ENCODE assay signal across 33 cellular contexts in genomic region chr5:135279328-135279727, GRCh38.
"Had no signal": no experiment of that assay in that cellular context is flagged by ENCODE, and none has a peak within 500 bp of the region (broad histone marks: within the 10 kb centered on the region; RNA-seq: fewer than 3 reads in every experiment).

No MANE protein-coding gene starts in this region.

- H3K27ac ChIP-seq: adrenal gland, ascending aorta, body of pancreas, brain microvascular endothelial cell, breast epithelium, cardiac muscle cell had no signal

- H3K4me3 ChIP-seq: adrenal gland, ascending aorta, body of pancreas, breast epithelium, cardiac muscle cell had no signal

- FAIRE-seq: astrocyte, bronchial epithelial cell, colon had no signal

- ATAC-seq: activated naive CD4-positive, alpha-beta T cell treated with anti-CD3 and anti-CD28 coated beads, Interleukin-2, amount 50 U/mL, for 72 hours; activated naive CD8-positive, alpha-beta T cell treated with anti-CD3 and anti-CD28 coated beads, Interleukin-2, amount 50 U/mL, for 24 hours; activated T-cell treated with anti-CD3 and anti-CD28 coated beads, Interleukin-2, amount 50 U/mL, for 4 hours; activated T-cell treated with anti-CD3 and anti-CD28 coated beads, Interleukin-2, amount 50 U/mL, for 72 hours; activated T-helper 17 cell treated with anti-CD3 and anti-CD28 coated beads, Interleukin-2, amount 50 U/mL, for 72 hours; body of pancreas had no signal

- H3K9me3 ChIP-seq: adrenal gland, ascending aorta, body of pancreas, breast epithelium had no signal

- H3K36me3 ChIP-seq: adrenal gland, ascending aorta, brain microvascular endothelial cell, breast epithelium, cardiac muscle cell had no signal

- DNase-seq: activated effector memory CD4-positive, alpha-beta T cell treated with anti-CD3 and anti-CD28 coated beads, Interleukin-2, amount 50 U/mL, for 16 hours; activated effector memory CD4-positive, alpha-beta T cell treated with Interleukin-2 at 50 U/mL for 16 hours; activated gamma-delta T cell; activated gamma-delta T cell treated with Interleukin-2 at 50 U/mL for 16 hours; activated naive CD4-positive, alpha-beta T cell; activated naive CD4-positive, alpha-beta T cell treated with anti-CD3 and anti-CD28 coated beads for 36 hours; activated naive CD4-positive, alpha-beta T cell treated with anti-CD3 and anti-CD28 coated beads, Interleukin-2, amount 10 ng/mL, durations not matched to agents 7 days and 5 days; activated naive CD4-positive, alpha-beta T cell treated with anti-CD3 and anti-CD28 coated beads, Interleukin-2, amount 50 U/mL, for 16 hours; activated naive CD4-positive, alpha-beta T cell treated with Interleukin-2 at 50 U/mL for 16 hours; activated naive CD8-positive, alpha-beta T cell treated with anti-CD3 and anti-CD28 coated beads for 36 hours; activated naive CD8-positive, alpha-beta T cell treated with anti-CD3 and anti-CD28 coated beads, Interleukin-2, amount 10 ng/mL, durations not matched to agents 7 days and 5 days; activated naive CD8-positive, alpha-beta T cell treated with anti-CD3 and anti-CD28 coated beads, Interleukin-2, amount 50 U/mL, for 24 hours; activated T-cell treated with anti-CD3 and anti-CD28 coated beads, Interleukin-2, amount 50 U/mL, for 4 hours; activated T-cell treated with anti-CD3 and anti-CD28 coated beads, Interleukin-2, amount 50 U/mL, for 48 hours; activated T-cell treated with anti-CD3 and anti-CD28 coated beads, Interleukin-2, amount 50 U/mL, for 72 hours; adrenal gland; amniotic stem cell; amygdala; anterior cingulate cortex; aorta; body of pancreas; brain microvascular endothelial cell; caudate nucleus; central memory CD4-positive, alpha-beta T cell; cerebellar nuclear complex had no signal

- H3K27me3 ChIP-seq: adrenal gland, ascending aorta, body of pancreas, brain microvascular endothelial cell, breast epithelium had no signal

- H3K4me1 ChIP-seq: adrenal gland, ascending aorta, body of pancreas, breast epithelium had no signal
